ENCODE assay signal across 1 cellular context in the genomic region with DNA sequence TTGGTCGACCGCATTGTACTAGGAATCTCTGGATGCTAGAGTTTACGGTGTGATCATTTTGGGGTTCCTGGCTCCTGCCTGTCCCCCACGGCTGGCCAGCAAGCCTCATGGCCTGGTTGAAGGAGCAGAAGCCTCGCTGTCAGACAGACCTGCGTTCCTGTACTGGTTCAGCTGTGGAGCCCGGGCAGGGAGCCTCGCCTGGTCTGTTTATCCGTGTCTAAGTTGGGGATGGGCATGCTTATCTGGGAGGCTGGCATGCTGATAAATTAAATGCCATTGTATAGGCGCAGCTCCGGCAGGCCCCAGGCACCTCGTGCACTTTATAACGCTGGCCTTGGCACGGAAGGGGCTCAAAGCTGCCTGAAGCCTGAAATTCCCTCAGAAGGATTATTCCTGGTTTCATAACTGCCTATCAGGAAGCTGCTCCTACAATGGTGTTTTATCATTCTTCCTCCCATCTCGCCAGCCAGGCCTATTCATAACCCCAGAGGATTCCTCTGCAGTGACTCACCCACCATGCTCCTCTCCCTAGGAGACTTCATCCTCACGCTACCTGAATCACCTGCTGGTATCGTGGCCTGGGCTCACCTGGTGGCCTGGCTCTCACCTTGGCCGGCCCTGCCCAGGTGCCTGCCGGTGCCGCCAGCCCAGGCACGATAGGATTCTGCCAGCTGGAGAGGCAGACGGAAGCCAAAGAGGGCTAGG.
TF ChIP-seq lines count a peak whose summit lies in the region.

No MANE protein-coding gene starts in this region.

TF ChIP-seq in HepG2, 621 proteins besides CTCF, POLR2A, EP300 and RAD21 (continued from another document):
- TF ChIP-seq, protein P1, sequence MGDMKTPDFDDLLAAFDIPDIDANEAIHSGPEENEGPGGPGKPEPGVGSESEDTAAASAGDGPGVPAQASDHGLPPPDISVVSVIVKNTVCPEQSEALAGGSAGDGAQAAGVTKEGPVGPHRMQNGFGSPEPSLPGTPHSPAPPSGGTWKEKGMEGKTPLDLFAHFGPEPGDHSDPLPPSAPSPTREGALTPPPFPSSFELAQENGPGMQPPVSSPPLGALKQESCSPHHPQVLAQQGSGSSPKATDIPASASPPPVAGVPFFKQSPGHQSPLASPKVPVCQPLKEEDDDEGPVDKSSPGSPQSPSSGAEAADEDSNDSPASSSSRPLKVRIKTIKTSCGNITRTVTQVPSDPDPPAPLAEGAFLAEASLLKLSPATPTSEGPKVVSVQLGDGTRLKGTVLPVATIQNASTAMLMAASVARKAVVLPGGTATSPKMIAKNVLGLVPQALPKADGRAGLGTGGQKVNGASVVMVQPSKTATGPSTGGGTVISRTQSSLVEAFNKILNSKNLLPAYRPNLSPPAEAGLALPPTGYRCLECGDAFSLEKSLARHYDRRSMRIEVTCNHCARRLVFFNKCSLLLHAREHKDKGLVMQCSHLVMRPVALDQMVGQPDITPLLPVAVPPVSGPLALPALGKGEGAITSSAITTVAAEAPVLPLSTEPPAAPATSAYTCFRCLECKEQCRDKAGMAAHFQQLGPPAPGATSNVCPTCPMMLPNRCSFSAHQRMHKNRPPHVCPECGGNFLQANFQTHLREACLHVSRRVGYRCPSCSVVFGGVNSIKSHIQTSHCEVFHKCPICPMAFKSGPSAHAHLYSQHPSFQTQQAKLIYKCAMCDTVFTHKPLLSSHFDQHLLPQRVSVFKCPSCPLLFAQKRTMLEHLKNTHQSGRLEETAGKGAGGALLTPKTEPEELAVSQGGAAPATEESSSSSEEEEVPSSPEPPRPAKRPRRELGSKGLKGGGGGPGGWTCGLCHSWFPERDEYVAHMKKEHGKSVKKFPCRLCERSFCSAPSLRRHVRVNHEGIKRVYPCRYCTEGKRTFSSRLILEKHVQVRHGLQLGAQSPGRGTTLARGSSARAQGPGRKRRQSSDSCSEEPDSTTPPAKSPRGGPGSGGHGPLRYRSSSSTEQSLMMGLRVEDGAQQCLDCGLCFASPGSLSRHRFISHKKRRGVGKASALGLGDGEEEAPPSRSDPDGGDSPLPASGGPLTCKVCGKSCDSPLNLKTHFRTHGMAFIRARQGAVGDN (CRISPR knock-in tag; IDR thresholded peaks at IDR 0.05), result peak; percentile 33; the same call in 1 of the 2 replicates
- TF ChIP-seq ZSCAN25 (CRISPR knock-in tag; IDR thresholded peaks at IDR 0.05) (no peak), RARA (CRISPR knock-in tag; IDR thresholded peaks at IDR 0.05) (peak; percentile 61), SOX6 (IDR thresholded peaks at IDR 0.05) (no peak), SOX6 (CRISPR knock-in tag; IDR thresholded peaks at IDR 0.05) (peak; percentile 22; the same call in 1 of the 2 replicates), SRY (CRISPR knock-in tag; IDR thresholded peaks at IDR 0.05) (no peak), ZNF589 (CRISPR knock-in tag; conservative IDR thresholded peaks at IDR 0.05) (no peak), JARID2 (CRISPR knock-in tag; IDR thresholded peaks at IDR 0.05; ENCODE audit: insufficient replicate concordance) (no peak), RXRB (CRISPR knock-in tag; IDR thresholded peaks at IDR 0.05; ENCODE audit: borderline replicate concordance) (peak; percentile 51; the same call in 1 of the 2 replicates), GPBP1L1 (CRISPR knock-in tag; IDR thresholded peaks at IDR 0.05) (no peak), ZNF550 (CRISPR knock-in tag; IDR thresholded peaks at IDR 0.05; ENCODE audit: borderline replicate concordance) (no peak), JUNB (CRISPR knock-in tag; IDR thresholded peaks at IDR 0.05; ENCODE audit: borderline replicate concordance) (peak; percentile 64; the same call in 1 of the 2 replicates), ZNF724P (CRISPR knock-in tag; IDR thresholded peaks at IDR 0.05; ENCODE audit: borderline replicate concordance) (no peak), SOX5 (CRISPR knock-in tag; IDR thresholded peaks at IDR 0.05; ENCODE audit: borderline replicate concordance) (peak; percentile 22; the same call in 1 of the 2 replicates), RELA (CRISPR knock-in tag; IDR thresholded peaks at IDR 0.05) (no peak), RXRA (CRISPR knock-in tag; IDR thresholded peaks at IDR 0.05) (peak; percentile 46; the same call in 1 of the 2 replicates), SAP130 (CRISPR knock-in tag; IDR thresholded peaks at IDR 0.05; ENCODE audit: low read depth) (0 out of 2 replicates have a peak, but pooled peaks have one; percentile 28), XRCC5 (optimal IDR thresholded peaks at IDR 0.05; ENCODE audit: low read length) (no peak), MTF2 (CRISPR knock-in tag; IDR thresholded peaks at IDR 0.05; ENCODE audit: borderline replicate concordance) (no peak), ATF3 (CRISPR knock-in tag; IDR thresholded peaks at IDR 0.05) (peak; percentile 81), FOXA3 (CRISPR knock-in tag; IDR thresholded peaks at IDR 0.05) (0 out of 2 replicates have a peak, but pooled peaks have one; percentile 11), ETV6 (CRISPR knock-in tag; conservative IDR thresholded peaks at IDR 0.05) (no peak), FOSL2 (CRISPR knock-in tag; IDR thresholded peaks at IDR 0.05) (peak; percentile 97), U2AF1 (optimal IDR thresholded peaks at IDR 0.05; ENCODE audit: low read depth, low read length) (no peak), FOSL1 (CRISPR knock-in tag; IDR thresholded peaks at IDR 0.05; ENCODE audit: borderline replicate concordance) (peak; percentile 57; the same call in 1 of the 2 replicates), THYN1 (CRISPR knock-in tag; IDR thresholded peaks at IDR 0.05; ENCODE audit: borderline replicate concordance, low read depth) (no peak), GABPB1 (CRISPR knock-in tag; IDR thresholded peaks at IDR 0.05) (0 out of 2 replicates have a peak, but pooled peaks have one; percentile 24), RCOR2 (CRISPR knock-in tag; IDR thresholded peaks at IDR 0.05) (no peak), ELF3 (CRISPR knock-in tag; IDR thresholded peaks at IDR 0.05) (peak; percentile 63), REXO4 (CRISPR knock-in tag; IDR thresholded peaks at IDR 0.05; ENCODE audit: borderline replicate concordance) (no peak), BHLHE40 (IDR thresholded peaks at IDR 0.05; ENCODE audit: low read length) (peak; percentile 31; the same call in 1 of the 2 replicates), CBFB (CRISPR knock-in tag; IDR thresholded peaks at IDR 0.05) (no peak), ZFP36L2 (CRISPR knock-in tag; IDR thresholded peaks at IDR 0.05) (no peak), ZNF335 (CRISPR knock-in tag; IDR thresholded peaks at IDR 0.05) (no peak), ZNF772 (CRISPR knock-in tag; IDR thresholded peaks at IDR 0.05) (no peak), ARID5B (CRISPR knock-in tag; IDR thresholded peaks at IDR 0.05) (peak; percentile 59; the same call in 1 of the 2 replicates), GATAD2A (CRISPR knock-in tag; IDR thresholded peaks at IDR 0.05) (0 out of 2 replicates have a peak, but pooled peaks have one; percentile 16), SMARCE1 (IDR thresholded peaks at IDR 0.05; ENCODE audit: borderline replicate concordance) (no peak), RFXAP (CRISPR knock-in tag; IDR thresholded peaks at IDR 0.05; ENCODE audit: borderline replicate concordance) (no peak), ZNF484 (CRISPR knock-in tag; IDR thresholded peaks at IDR 0.05; ENCODE audit: borderline replicate concordance, low read depth) (no peak)
- TF ChIP-seq, protein P2, sequence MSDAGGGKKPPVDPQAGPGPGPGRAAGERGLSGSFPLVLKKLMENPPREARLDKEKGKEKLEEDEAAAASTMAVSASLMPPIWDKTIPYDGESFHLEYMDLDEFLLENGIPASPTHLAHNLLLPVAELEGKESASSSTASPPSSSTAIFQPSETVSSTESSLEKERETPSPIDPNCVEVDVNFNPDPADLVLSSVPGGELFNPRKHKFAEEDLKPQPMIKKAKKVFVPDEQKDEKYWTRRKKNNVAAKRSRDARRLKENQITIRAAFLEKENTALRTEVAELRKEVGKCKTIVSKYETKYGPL (CRISPR knock-in tag; IDR thresholded peaks at IDR 0.05), result no peak
- TF ChIP-seq, protein P3, sequence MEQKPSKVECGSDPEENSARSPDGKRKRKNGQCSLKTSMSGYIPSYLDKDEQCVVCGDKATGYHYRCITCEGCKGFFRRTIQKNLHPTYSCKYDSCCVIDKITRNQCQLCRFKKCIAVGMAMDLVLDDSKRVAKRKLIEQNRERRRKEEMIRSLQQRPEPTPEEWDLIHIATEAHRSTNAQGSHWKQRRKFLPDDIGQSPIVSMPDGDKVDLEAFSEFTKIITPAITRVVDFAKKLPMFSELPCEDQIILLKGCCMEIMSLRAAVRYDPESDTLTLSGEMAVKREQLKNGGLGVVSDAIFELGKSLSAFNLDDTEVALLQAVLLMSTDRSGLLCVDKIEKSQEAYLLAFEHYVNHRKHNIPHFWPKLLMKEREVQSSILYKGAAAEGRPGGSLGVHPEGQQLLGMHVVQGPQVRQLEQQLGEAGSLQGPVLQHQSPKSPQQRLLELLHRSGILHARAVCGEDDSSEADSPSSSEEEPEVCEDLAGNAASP (CRISPR knock-in tag; IDR thresholded peaks at IDR 0.05; ENCODE audit: borderline replicate concordance), result peak; percentile 26; the same call in 1 of the 2 replicates
TF ChIP-seq in HepG2: peak in this region for 20.
